Comparison of ENCODE assay signal across 19 cellular contexts in the genomic region with DNA sequence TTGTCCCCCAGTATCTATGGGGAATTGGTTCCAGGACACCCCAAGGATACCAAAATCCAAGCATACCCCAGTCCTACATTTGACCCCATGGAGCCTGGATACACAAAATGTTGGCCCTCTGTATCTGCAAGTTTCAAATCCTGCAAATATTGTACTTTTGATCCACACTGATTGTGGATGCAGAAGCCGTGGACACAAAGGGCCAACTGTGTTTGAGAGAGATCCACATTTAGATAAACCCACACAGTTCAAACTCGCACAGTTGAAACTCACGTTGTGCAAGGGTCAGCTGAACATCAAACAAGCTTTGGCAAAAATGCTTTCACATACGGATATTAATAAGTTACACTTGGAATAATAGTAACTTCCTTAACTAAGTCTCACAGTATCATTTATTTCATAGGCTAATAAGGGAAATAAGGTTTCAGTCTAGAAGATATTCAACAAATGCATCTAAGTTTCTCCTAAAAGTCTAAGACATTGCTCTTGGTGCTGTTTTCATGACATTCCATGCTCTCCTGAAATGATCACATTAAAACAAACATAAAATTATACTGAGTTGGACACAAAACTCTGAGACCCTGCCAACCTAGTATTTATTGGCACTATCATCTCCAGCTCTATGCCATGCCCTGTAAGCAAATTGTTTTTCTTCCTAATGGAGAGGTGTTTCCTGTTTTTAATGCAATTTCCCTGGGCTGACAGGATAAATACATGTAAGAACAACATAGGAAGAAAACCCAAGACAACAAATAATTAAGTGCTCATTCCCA. TPM values are rescaled to one million over a fixed set of nuclear protein-coding genes. Genes with fewer than 3 reads are reported as not detected.
A peak's percentile ranks its signal among the peaks of the same experiment; 100 is the strongest.
DNase-seq lines count a peak whose midpoint lies in the region; ATAC-seq, FAIRE-seq and TF ChIP-seq lines count a peak whose summit lies in the region.
"Had no signal": no experiment of that assay in that cellular context is flagged by ENCODE, and none has a peak within 500 bp of the region (broad histone marks: within the 10 kb centered on the region; RNA-seq: fewer than 3 reads in every experiment).

No MANE protein-coding gene starts in this region.

- H2AFZ ChIP-seq in endothelial cell of umbilical vein (ENCODE audit: low read depth, low read length) (no peak overlapping the region), HepG2 (ENCODE audit: low read length) (no peak overlapping the region)
- H2AFZ ChIP-seq: GM23338 had no signal

- 0% methylated on average over 3 of the region's 4 CpGs for WGBS in HepG2 (ENCODE audit: low lambda C conversion rate)

- H3K4me2 ChIP-seq in endothelial cell of umbilical vein (ENCODE audit: insufficient read depth, low read length): no peak overlapping the region
- peak overlapping the region; percentile 43 for H3K4me2 ChIP-seq in HepG2 (ENCODE audit: low read depth, low read length)
- H3K4me2 ChIP-seq: BLaER1 treated with 17β-estradiol and CSF1 and Interleukin-3, amounts not matched to agents 10 nM and 100 nM; GM23338; KMS-11 had no signal

- H3K9me1 ChIP-seq in endothelial cell of umbilical vein (replicated peaks; ENCODE audit: control insufficient read depth, extremely low read depth, insufficient read depth, low read length): no peaks in the 10 kb centered on the region

- H3K9me3 ChIP-seq in endothelial cell of umbilical vein (replicated peaks; ENCODE audit: control insufficient read depth, insufficient read depth, low read length) (no peaks in the 10 kb centered on the region), HepG2 (ENCODE audit: low read length) (no peaks in the 10 kb centered on the region)
- H3K9me3 ChIP-seq: BLaER1 treated with 17β-estradiol and CSF1 and Interleukin-3, amounts not matched to agents 10 nM and 100 nM had no signal

- H3K79me2 ChIP-seq in endothelial cell of umbilical vein (ENCODE audit: control insufficient read depth, insufficient read depth, low read length): no peaks in the 10 kb centered on the region
- no peaks in the 10 kb centered on the region for H3K79me2 ChIP-seq in HepG2 (ENCODE audit: insufficient read depth, low read length)

- in situ Hi-C loops in HepG2 (cut with HindIII; ENCODE audit: extremely low pct_ligation_motif_present, low pct_unique_long_range_greater_than_20kb): no loop called here

- no peaks in the 10 kb centered on the region for H3K27me3 ChIP-seq in endothelial cell of umbilical vein (ENCODE audit: control insufficient read depth in 2 of 2, insufficient read depth in 2 of 2, low read length in 2 of 2)
- no peaks in the 10 kb centered on the region for H3K27me3 ChIP-seq in HepG2 (ENCODE audit: control insufficient read depth in 1 of 2, insufficient read depth in 2 of 2, low read length in 2 of 2)
- H3K27me3 ChIP-seq: BLaER1 treated with 17β-estradiol and CSF1 and Interleukin-3, amounts not matched to agents 10 nM and 100 nM had no signal

- H3K9me3 Mint-ChIP-seq in activated naive CD4-positive, alpha-beta T cell treated with anti-CD3 and anti-CD28 coated beads, Interleukin-2, amount 50 U/mL, for 72 hours: no peaks in the 10 kb centered on the region
- H3K9me3 Mint-ChIP-seq: CD4-positive, alpha-beta T cell; GM23338 had no signal

- TF ChIP-seq RAD21 in HepG2 (CRISPR knock-in tag; IDR thresholded peaks at IDR 0.05): no peak

- dilution Hi-C loops in endothelial cell of umbilical vein (cut with MboI; ENCODE audit: extremely low pct_ligation_motif_present, low sequenced_read_pairs): no loop called here

- TF ChIP-seq EP300 in HepG2 (IDR thresholded peaks at IDR 0.05; ENCODE audit: low read depth in 2 of 2, low read length in 2 of 2) (peak; percentile 85 to 99), HepG2 (CRISPR knock-in tag; IDR thresholded peaks at IDR 0.05; ENCODE audit: borderline replicate concordance) (peak; percentile 93)

- intact Hi-C loops in endothelial cell of umbilical vein (cut with micrococcal nuclease) (no loop called here), HepG2 (cut with micrococcal nuclease; ENCODE audit: unreplicated experiment) (loop anchor here (1.0 kb wide), 1 partner anchor 8 kb away; no protein-coding TSS in a partner anchor), left colon (cut with DNase I, micrococcal nuclease) (no loop called here)

- FAIRE-seq in endothelial cell of umbilical vein (lab: Jason Lieb, UNC) (no peak), HepG2 (lab: Jason Lieb, UNC) (peak; percentile 100)
- FAIRE-seq: GM12878, GM19239 had no signal

- TF ChIP-seq CTCF in endothelial cell of umbilical vein (IDR thresholded peaks at IDR 0.05; ENCODE audit: extremely low read depth in 1 of 2, insufficient read depth in 1 of 2, low read depth in 1 of 2, low read length in 2 of 2) (no peak), HepG2 (CRISPR knock-in tag; IDR thresholded peaks at IDR 0.05) (no peak)

- H3K27ac Mint-ChIP-seq in activated naive CD4-positive, alpha-beta T cell treated with anti-CD3 and anti-CD28 coated beads, Interleukin-2, amount 50 U/mL, for 72 hours: peak overlapping the region in 1 of 2 donors; percentile 76
- H3K27ac Mint-ChIP-seq: CD4-positive, alpha-beta T cell; GM23338 had no signal

- H3K36me3 ChIP-seq in endothelial cell of umbilical vein (ENCODE audit: control insufficient read depth in 2 of 2, extremely low read depth in 1 of 2, insufficient read depth in 2 of 2, low read length in 2 of 2) (peaks cover 18 to 23% of the 10 kb centered on the region in 2 experiments), HepG2 (replicated peaks in 1 of 2; ENCODE audit: control insufficient read depth in 1 of 2, insufficient read depth in 2 of 2, low read length in 2 of 2) (peaks cover 21 to 76% of the 10 kb centered on the region in 2 experiments)

- H3K4me3 ChIP-seq in endothelial cell of umbilical vein (replicated peaks in 1 of 3; ENCODE audit: insufficient read depth in 1 of 3, low read depth in 1 of 3, low read length in 3 of 3) (no peak overlapping the region), HepG2 (replicated peaks in 1 of 3; ENCODE audit: insufficient read depth in 1 of 3, low read depth in 2 of 3, low read length in 3 of 3) (no peak overlapping the region; a peak in 1 of 6 replicates)
- H3K4me3 ChIP-seq: BLaER1 treated with 17β-estradiol and CSF1 and Interleukin-3, amounts not matched to agents 10 nM and 100 nM; GM12878; GM23338 had no signal

- POLR2A ChIA-PET in endothelial cell of umbilical vein (lab: Charles Lee) (no interaction called here), HepG2 (lab: Yijun Ruan, JAX) (interaction anchor here (1.2 to 3.0 kb wide), 3 partner anchors 9 to 60 kb away, joined by 3 to 32 read pairs (median 3); no protein-coding TSS in a partner anchor)

- peak; percentile 93 for ATAC-seq in HepG2
- no peak for ATAC-seq in activated naive CD4-positive, alpha-beta T cell treated with anti-CD3 and anti-CD28 coated beads, Interleukin-2, amount 50 U/mL, for 72 hours
- ATAC-seq in left colon: no peak
- no peak for ATAC-seq in GM18498 (IDR thresholded peaks at IDR 0.05; ENCODE audit: unreplicated experiment)
- ATAC-seq in GM19351 (IDR thresholded peaks at IDR 0.05; ENCODE audit: unreplicated experiment): no peak
- ATAC-seq: GM12878, GM23338 had no signal

- BruUV-seq in endothelial cell of umbilical vein (replicated peaks; lab: Mats Ljungman, UMichigan) (no TSS peak), HepG2 (replicated peaks; lab: Mats Ljungman, UMichigan) (no TSS peak)

- TF ChIP-seq POLR2A in endothelial cell of umbilical vein (IDR thresholded peaks at IDR 0.05; ENCODE audit: low read depth, low read length) (no peak), HepG2 (IDR thresholded peaks at IDR 0.05; ENCODE audit: insufficient read depth in 1 of 2, low read depth in 2 of 2, low read length in 2 of 2) (no peak)

- H3K27ac ChIP-seq in endothelial cell of umbilical vein (ENCODE audit: insufficient read depth, low read depth, low read length): no peak overlapping the region
- H3K27ac ChIP-seq in HepG2 (ENCODE audit: extremely low read length, insufficient read depth, low read length): peak overlapping the region; percentile 99
- H3K27ac ChIP-seq: BLaER1 treated with 17β-estradiol and CSF1 and Interleukin-3, amounts not matched to agents 10 nM and 100 nM; KMS-11 had no signal

- DNase-seq in HuH-7 (ENCODE audit: low spot score): peak; percentile 46
- peak; percentile 9 for DNase-seq in endothelial cell of umbilical vein (ENCODE audit: low read depth, low spot score)
- DNase-seq in HepG2 (ENCODE audit: low spot score): peak; percentile 98
- no peak for DNase-seq in activated naive CD4-positive, alpha-beta T cell treated with anti-CD3 and anti-CD28 coated beads, Interleukin-2, amount 50 U/mL, for 72 hours (ENCODE audit: low spot score in 2 of 2)
- no peak for DNase-seq in left colon
- DNase-seq: ACHN; CD4-positive, alpha-beta T cell; DMS79; H7 had no signal

- H3K9ac ChIP-seq in endothelial cell of umbilical vein (replicated peaks; ENCODE audit: extremely low read depth, insufficient read depth, low read length): no peak overlapping the region
- H3K9ac ChIP-seq in HepG2 (ENCODE audit: insufficient read depth, low read depth, low read length): peak overlapping the region; percentile 48
- H3K9ac ChIP-seq: BLaER1 treated with 17β-estradiol and CSF1 and Interleukin-3, amounts not matched to agents 10 nM and 100 nM; KMS-11 had no signal

- CTCF ChIA-PET in endothelial cell of umbilical vein (lab: Charles Lee): interaction anchor here (1.0 kb wide), 1 partner anchor 60 kb away, joined by 3 read pairs; no protein-coding TSS in a partner anchor
- CTCF ChIA-PET in HepG2 (lab: Yijun Ruan, JAX; ENCODE audit: low intra/inter-chr PET ratio, low total read pairs): no interaction called here

- H3K36me3 Mint-ChIP-seq in activated naive CD4-positive, alpha-beta T cell treated with anti-CD3 and anti-CD28 coated beads, Interleukin-2, amount 50 U/mL, for 72 hours: peaks cover 12 to 43% of the 10 kb centered on the region in 2 donors

- H3K4me1 ChIP-seq in endothelial cell of umbilical vein (ENCODE audit: control insufficient read depth, extremely low read depth, insufficient read depth, low read length) (no peaks in the 10 kb centered on the region), HepG2 (ENCODE audit: insufficient read depth, low read length) (peaks cover 100% of the 10 kb centered on the region)
- H3K4me1 ChIP-seq: BLaER1 treated with 17β-estradiol and CSF1 and Interleukin-3, amounts not matched to agents 10 nM and 100 nM had no signal

- H4K20me1 ChIP-seq in endothelial cell of umbilical vein (replicated peaks; ENCODE audit: control insufficient read depth, extremely low read depth, insufficient read depth, low read length) (no peaks in the 10 kb centered on the region), HepG2 (ENCODE audit: insufficient read depth, low read length) (no peaks in the 10 kb centered on the region)
- H4K20me1 ChIP-seq: BLaER1 treated with 17β-estradiol and CSF1 and Interleukin-3, amounts not matched to agents 10 nM and 100 nM had no signal

RNA-seq across cellular contexts. Expression of a gene that starts 32.3 kb away (rescaled TPM):
- total RNA-seq in endothelial cell of umbilical vein: not detected in 2 replicates
- not detected in 2 replicates for polyA plus RNA-seq in endothelial cell of umbilical vein
- polyA plus RNA-seq in endothelial cell of umbilical vein (2011; cell fraction: cytosol; rRNA removed): not detected in 2 replicates
- not detected in 2 replicates for polyA plus RNA-seq in endothelial cell of umbilical vein (2011; cell fraction: nucleus; rRNA removed)
- not detected in 2 replicates for polyA plus RNA-seq in endothelial cell of umbilical vein (2012)
- not detected in 2 replicates for polyA minus RNA-seq in endothelial cell of umbilical vein
- not detected for polyA minus RNA-seq in endothelial cell of umbilical vein (2011; cell fraction: cytosol; rRNA and poly(A)+ RNA removed)
- polyA minus RNA-seq in endothelial cell of umbilical vein (2011; cell fraction: nucleus; rRNA and poly(A)+ RNA removed): not detected in 2 replicates
- not detected in 2 replicates for total RNA-seq in HepG2 (2016; rRNA removed; fragmentation: Illumina TruSeq; extraction: Trizol)
- total RNA-seq in HepG2 (2016; cell fraction: cytosol; rRNA removed; fragmentation: Illumina TruSeq; extraction: Trizol; ENCODE audit: low read depth): not detected in 2 replicates
- not detected in 2 replicates for total RNA-seq in HepG2 (2016; cell fraction: insoluble cytoplasmic fraction; rRNA removed; fragmentation: Illumina TruSeq; extraction: Trizol)
- not detected in 2 replicates for total RNA-seq in HepG2 (2016; cell fraction: membrane; rRNA removed; fragmentation: Illumina TruSeq; extraction: Trizol)
- not detected in 2 replicates for total RNA-seq in HepG2 (2016; cell fraction: nucleus; rRNA removed; fragmentation: Illumina TruSeq; extraction: Trizol)
- polyA plus RNA-seq in HepG2 (2011; rRNA removed): not detected in 2 replicates
- not detected in 2 replicates for polyA plus RNA-seq in HepG2 (2011; cell fraction: cytosol; rRNA removed)
- polyA plus RNA-seq in HepG2 (2011; cell fraction: nucleus; rRNA removed): not detected in 2 replicates
- polyA plus RNA-seq in HepG2 (2012): not detected in 2 replicates
- polyA plus RNA-seq in HepG2 (2016; cell fraction: cytosol; fragmentation: Illumina TruSeq; extraction: Trizol; ENCODE audit: low read depth): not detected in 2 replicates
- not detected in 2 replicates for polyA plus RNA-seq in HepG2 (2016; cell fraction: insoluble cytoplasmic fraction; fragmentation: Illumina TruSeq; extraction: Trizol; ENCODE audit: low read depth)
- not detected in 2 replicates for polyA plus RNA-seq in HepG2 (2016; cell fraction: membrane; fragmentation: Illumina TruSeq; extraction: Trizol; ENCODE audit: low read depth)
- polyA plus RNA-seq in HepG2 (2016; cell fraction: nucleus; fragmentation: Illumina TruSeq; extraction: Trizol; ENCODE audit: insufficient read depth, low read depth): not detected in 2 replicates
- polyA minus RNA-seq in HepG2 (2011; rRNA and poly(A)+ RNA removed; ENCODE audit: low replicate concordance): not detected in 2 replicates
- polyA minus RNA-seq in HepG2 (2011; cell fraction: cytosol; rRNA and poly(A)+ RNA removed): not detected in 2 replicates
- polyA minus RNA-seq in HepG2 (2011; cell fraction: nucleus; rRNA and poly(A)+ RNA removed): not detected in 2 replicates
- total RNA-seq in activated naive CD4-positive, alpha-beta T cell treated with anti-CD3 and anti-CD28 coated beads, Interleukin-2, amount 50 U/mL, for 72 hours: not detected
- total RNA-seq in left colon: not detected
- total RNA-seq: A172; CD4-positive, alpha-beta T cell; G401; GM12878; GM23338; H7; HT-29 had no signal
- polyA plus RNA-seq: GM12878, GM23338 had no signal

RNA-seq across cellular contexts. Expression of a gene that starts 38.6 kb away (rescaled TPM):
- not detected in 2 replicates for total RNA-seq in endothelial cell of umbilical vein
- polyA plus RNA-seq in endothelial cell of umbilical vein: 0.05 TPM in 1 of 2 replicates, not detected in the other
- polyA plus RNA-seq in endothelial cell of umbilical vein (2011; cell fraction: cytosol; rRNA removed): not detected in 2 replicates
- 0.08 and 0.14 TPM in 2 replicates for polyA plus RNA-seq in endothelial cell of umbilical vein (2011; cell fraction: nucleus; rRNA removed)
- not detected in 2 replicates for polyA plus RNA-seq in endothelial cell of umbilical vein (2012)
- polyA minus RNA-seq in endothelial cell of umbilical vein: not detected in 2 replicates
- polyA minus RNA-seq in endothelial cell of umbilical vein (2011; cell fraction: cytosol; rRNA and poly(A)+ RNA removed): not detected
- polyA minus RNA-seq in endothelial cell of umbilical vein (2011; cell fraction: nucleus; rRNA and poly(A)+ RNA removed): not detected in 2 replicates
- total RNA-seq in HepG2 (2016; rRNA removed; fragmentation: Illumina TruSeq; extraction: Trizol): 0.07 TPM in 1 of 2 replicates, not detected in the other
- not detected in 2 replicates for total RNA-seq in HepG2 (2016; cell fraction: cytosol; rRNA removed; fragmentation: Illumina TruSeq; extraction: Trizol; ENCODE audit: low read depth)
- 0.13 TPM in 1 of 2 replicates, not detected in the other for total RNA-seq in HepG2 (2016; cell fraction: insoluble cytoplasmic fraction; rRNA removed; fragmentation: Illumina TruSeq; extraction: Trizol)
- not detected in 2 replicates for total RNA-seq in HepG2 (2016; cell fraction: membrane; rRNA removed; fragmentation: Illumina TruSeq; extraction: Trizol)
- 0.50 and 0.60 TPM in 2 replicates for total RNA-seq in HepG2 (2016; cell fraction: nucleus; rRNA removed; fragmentation: Illumina TruSeq; extraction: Trizol)
- polyA plus RNA-seq in HepG2 (2011; rRNA removed): 0.07 and 0.11 TPM in 2 replicates
- polyA plus RNA-seq in HepG2 (2011; cell fraction: cytosol; rRNA removed): 0.04 TPM in 1 of 2 replicates, not detected in the other
- polyA plus RNA-seq in HepG2 (2011; cell fraction: nucleus; rRNA removed): 0.90 and 1.2 TPM in 2 replicates
- polyA plus RNA-seq in HepG2 (2012): 0.07 TPM in 1 of 2 replicates, not detected in the other
- not detected in 2 replicates for polyA plus RNA-seq in HepG2 (2016; cell fraction: cytosol; fragmentation: Illumina TruSeq; extraction: Trizol; ENCODE audit: low read depth)
- not detected in 2 replicates for polyA plus RNA-seq in HepG2 (2016; cell fraction: insoluble cytoplasmic fraction; fragmentation: Illumina TruSeq; extraction: Trizol; ENCODE audit: low read depth)
- polyA plus RNA-seq in HepG2 (2016; cell fraction: membrane; fragmentation: Illumina TruSeq; extraction: Trizol; ENCODE audit: low read depth): not detected in 2 replicates
- 0.81 and 0.96 TPM in 2 replicates for polyA plus RNA-seq in HepG2 (2016; cell fraction: nucleus; fragmentation: Illumina TruSeq; extraction: Trizol; ENCODE audit: insufficient read depth, low read depth)
- 0.09 and 0.16 TPM in 2 replicates for polyA minus RNA-seq in HepG2 (2011; rRNA and poly(A)+ RNA removed; ENCODE audit: low replicate concordance)
- polyA minus RNA-seq in HepG2 (2011; cell fraction: cytosol; rRNA and poly(A)+ RNA removed): not detected in 2 replicates
- 1.4 and 2.0 TPM in 2 replicates for polyA minus RNA-seq in HepG2 (2011; cell fraction: nucleus; rRNA and poly(A)+ RNA removed)
- under 1 TPM in 1 of 2 donors, not detected in 1; 0.18 TPM for total RNA-seq in activated naive CD4-positive, alpha-beta T cell treated with anti-CD3 and anti-CD28 coated beads, Interleukin-2, amount 50 U/mL, for 72 hours
- total RNA-seq in left colon: not detected
- total RNA-seq: A172, G401, GM12878, GM23338, H7, HT-29 had no signal
- polyA plus RNA-seq: GM12878, GM23338 had no signal

RNA-seq across cellular contexts. Expression of a gene that starts 39.5 kb away (rescaled TPM):
- total RNA-seq in endothelial cell of umbilical vein: 21.4 and 21.8 TPM in 2 replicates
- polyA plus RNA-seq in endothelial cell of umbilical vein: 10.4 and 12.6 TPM in 2 replicates
- polyA plus RNA-seq in endothelial cell of umbilical vein (2011; cell fraction: cytosol; rRNA removed): 15.5 TPM in 2 replicates
- 73.7 and 75.3 TPM in 2 replicates for polyA plus RNA-seq in endothelial cell of umbilical vein (2011; cell fraction: nucleus; rRNA removed)
- 26.9 and 28.6 TPM in 2 replicates for polyA plus RNA-seq in endothelial cell of umbilical vein (2012)
- polyA minus RNA-seq in endothelial cell of umbilical vein: 29.9 and 31.6 TPM in 2 replicates
- polyA minus RNA-seq in endothelial cell of umbilical vein (2011; cell fraction: cytosol; rRNA and poly(A)+ RNA removed): 21.2 TPM
- 17.1 and 24.7 TPM in 2 replicates for polyA minus RNA-seq in endothelial cell of umbilical vein (2011; cell fraction: nucleus; rRNA and poly(A)+ RNA removed)
- 275 and 437 TPM in 2 replicates for total RNA-seq in HepG2 (2016; rRNA removed; fragmentation: Illumina TruSeq; extraction: Trizol)
- 48.7 and 50.4 TPM in 2 replicates for total RNA-seq in HepG2 (2016; cell fraction: cytosol; rRNA removed; fragmentation: Illumina TruSeq; extraction: Trizol; ENCODE audit: low read depth)
- total RNA-seq in HepG2 (2016; cell fraction: insoluble cytoplasmic fraction; rRNA removed; fragmentation: Illumina TruSeq; extraction: Trizol): 275 and 435 TPM in 2 replicates
- total RNA-seq in HepG2 (2016; cell fraction: membrane; rRNA removed; fragmentation: Illumina TruSeq; extraction: Trizol): 126 and 136 TPM in 2 replicates
- 175 and 206 TPM in 2 replicates for total RNA-seq in HepG2 (2016; cell fraction: nucleus; rRNA removed; fragmentation: Illumina TruSeq; extraction: Trizol)
- polyA plus RNA-seq in HepG2 (2011; rRNA removed): 137 and 157 TPM in 2 replicates
- 71.0 and 99.3 TPM in 2 replicates for polyA plus RNA-seq in HepG2 (2011; cell fraction: cytosol; rRNA removed)
- polyA plus RNA-seq in HepG2 (2011; cell fraction: nucleus; rRNA removed): 215 and 228 TPM in 2 replicates
- polyA plus RNA-seq in HepG2 (2012): 216 and 231 TPM in 2 replicates
- polyA plus RNA-seq in HepG2 (2016; cell fraction: cytosol; fragmentation: Illumina TruSeq; extraction: Trizol; ENCODE audit: low read depth): 37.8 and 39.9 TPM in 2 replicates
- 324 and 336 TPM in 2 replicates for polyA plus RNA-seq in HepG2 (2016; cell fraction: insoluble cytoplasmic fraction; fragmentation: Illumina TruSeq; extraction: Trizol; ENCODE audit: low read depth)
- 69.9 and 75.6 TPM in 2 replicates for polyA plus RNA-seq in HepG2 (2016; cell fraction: membrane; fragmentation: Illumina TruSeq; extraction: Trizol; ENCODE audit: low read depth)
- polyA plus RNA-seq in HepG2 (2016; cell fraction: nucleus; fragmentation: Illumina TruSeq; extraction: Trizol; ENCODE audit: insufficient read depth, low read depth): 301 and 311 TPM in 2 replicates
- 47.1 and 81.0 TPM in 2 replicates for polyA minus RNA-seq in HepG2 (2011; rRNA and poly(A)+ RNA removed; ENCODE audit: low replicate concordance)
- 115 and 137 TPM in 2 replicates for polyA minus RNA-seq in HepG2 (2011; cell fraction: cytosol; rRNA and poly(A)+ RNA removed)
- 126 and 136 TPM in 2 replicates for polyA minus RNA-seq in HepG2 (2011; cell fraction: nucleus; rRNA and poly(A)+ RNA removed)
- total RNA-seq in activated naive CD4-positive, alpha-beta T cell treated with anti-CD3 and anti-CD28 coated beads, Interleukin-2, amount 50 U/mL, for 72 hours: 10 to 100 TPM; 22.0 to 32.4 TPM
- 10 to 100 TPM; 12.8 to 13.1 TPM for total RNA-seq in left colon

RNA-seq across cellular contexts. Expression of a gene that starts 39.8 kb away (rescaled TPM):
- total RNA-seq in endothelial cell of umbilical vein (10.6 and 10.7 TPM in 2 replicates), HepG2 (2016; rRNA removed; fragmentation: Illumina TruSeq; extraction: Trizol) (10.2 and 16.3 TPM in 2 replicates), left colon (10 to 100 TPM; 11.0 to 13.9 TPM)
- polyA plus RNA-seq in endothelial cell of umbilical vein (8.2 and 8.8 TPM in 2 replicates), HepG2 (2011; rRNA removed) (18.5 and 21.6 TPM in 2 replicates)
- polyA plus RNA-seq in endothelial cell of umbilical vein (2011; cell fraction: cytosol; rRNA removed): 10.3 and 12.3 TPM in 2 replicates
- 20.0 and 25.2 TPM in 2 replicates for polyA plus RNA-seq in endothelial cell of umbilical vein (2011; cell fraction: nucleus; rRNA removed)
- polyA plus RNA-seq in endothelial cell of umbilical vein (2012): 11.6 and 16.9 TPM in 2 replicates
- 6.1 TPM in 2 replicates for polyA minus RNA-seq in endothelial cell of umbilical vein
- polyA minus RNA-seq in endothelial cell of umbilical vein (2011; cell fraction: cytosol; rRNA and poly(A)+ RNA removed): 7.4 TPM
- 5.0 and 8.8 TPM in 2 replicates for polyA minus RNA-seq in endothelial cell of umbilical vein (2011; cell fraction: nucleus; rRNA and poly(A)+ RNA removed)
- total RNA-seq in HepG2 (2016; cell fraction: cytosol; rRNA removed; fragmentation: Illumina TruSeq; extraction: Trizol; ENCODE audit: low read depth): 3.1 and 3.4 TPM in 2 replicates
- 11.2 and 14.7 TPM in 2 replicates for total RNA-seq in HepG2 (2016; cell fraction: insoluble cytoplasmic fraction; rRNA removed; fragmentation: Illumina TruSeq; extraction: Trizol)
- total RNA-seq in HepG2 (2016; cell fraction: membrane; rRNA removed; fragmentation: Illumina TruSeq; extraction: Trizol): 12.4 and 14.7 TPM in 2 replicates
- total RNA-seq in HepG2 (2016; cell fraction: nucleus; rRNA removed; fragmentation: Illumina TruSeq; extraction: Trizol): 7.5 and 9.7 TPM in 2 replicates
- polyA plus RNA-seq in HepG2 (2011; cell fraction: cytosol; rRNA removed): 9.3 and 11.1 TPM in 2 replicates
- polyA plus RNA-seq in HepG2 (2011; cell fraction: nucleus; rRNA removed): 16.3 and 17.2 TPM in 2 replicates
- polyA plus RNA-seq in HepG2 (2012): 9.7 and 10.5 TPM in 2 replicates
- 8.2 and 9.9 TPM in 2 replicates for polyA plus RNA-seq in HepG2 (2016; cell fraction: cytosol; fragmentation: Illumina TruSeq; extraction: Trizol; ENCODE audit: low read depth)
- polyA plus RNA-seq in HepG2 (2016; cell fraction: insoluble cytoplasmic fraction; fragmentation: Illumina TruSeq; extraction: Trizol; ENCODE audit: low read depth): 33.0 and 39.4 TPM in 2 replicates
- polyA plus RNA-seq in HepG2 (2016; cell fraction: membrane; fragmentation: Illumina TruSeq; extraction: Trizol; ENCODE audit: low read depth): 22.2 and 22.6 TPM in 2 replicates
- polyA plus RNA-seq in HepG2 (2016; cell fraction: nucleus; fragmentation: Illumina TruSeq; extraction: Trizol; ENCODE audit: insufficient read depth, low read depth): 21.7 and 23.3 TPM in 2 replicates
- polyA minus RNA-seq in HepG2 (2011; rRNA and poly(A)+ RNA removed; ENCODE audit: low replicate concordance): 6.1 and 7.8 TPM in 2 replicates
- 4.7 and 6.2 TPM in 2 replicates for polyA minus RNA-seq in HepG2 (2011; cell fraction: cytosol; rRNA and poly(A)+ RNA removed)
- 11.7 and 12.4 TPM in 2 replicates for polyA minus RNA-seq in HepG2 (2011; cell fraction: nucleus; rRNA and poly(A)+ RNA removed)
- 10 to 100 TPM; 10.0 to 17.3 TPM for total RNA-seq in activated naive CD4-positive, alpha-beta T cell treated with anti-CD3 and anti-CD28 coated beads, Interleukin-2, amount 50 U/mL, for 72 hours

Comparison
In these comparisons a context has a peak if more than half of its experiments do, and no peak if none do; other contexts are left out.
1. DNase-seq: peak in HuH-7 (single experiment), endothelial cell of umbilical vein (single experiment) and HepG2 (single experiment); none in activated naive CD4-positive, alpha-beta T cell treated with anti-CD3 and anti-CD28 coated beads, Interleukin-2, amount 50 U/mL, for 72 hours (0 of 2) and left colon (0 of 2).